Comparison of ENCODE assay signal across 8 cellular contexts in the genomic region with DNA sequence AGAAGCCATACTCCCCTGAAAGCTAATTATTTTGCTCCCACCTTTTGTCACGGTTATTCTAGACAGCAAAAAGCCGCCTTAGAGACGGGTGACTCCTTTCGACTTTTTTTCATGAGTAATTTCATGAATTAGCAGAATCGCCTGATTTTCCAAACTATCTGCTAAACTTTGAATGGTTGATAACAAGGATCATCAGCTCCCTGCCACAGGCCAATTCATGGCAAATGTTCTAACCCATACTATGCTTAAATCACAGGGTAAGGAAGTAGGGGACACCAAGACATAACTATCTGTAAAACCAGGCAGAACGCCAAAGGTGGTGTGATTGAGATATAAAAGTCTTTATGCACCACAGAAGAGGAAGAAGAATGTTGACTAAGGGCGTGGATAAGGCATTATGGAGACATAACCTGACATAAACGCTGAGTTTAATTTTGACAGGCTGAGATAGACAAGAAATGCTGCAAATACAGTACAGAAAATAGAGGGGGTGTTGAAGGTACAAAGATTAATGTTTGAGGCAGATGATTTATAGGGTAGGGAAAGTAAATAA. TPM values are rescaled to one million over a fixed set of nuclear protein-coding genes. Genes with fewer than 3 reads are reported as not detected.
DNase-seq lines count a peak whose midpoint lies in the region; ATAC-seq and TF ChIP-seq lines count a peak whose summit lies in the region.

No MANE protein-coding gene starts in this region.

- H3K9ac ChIP-seq in iPS-15b (ENCODE audit: low read depth, low read length): no peak overlapping the region

- no peaks in the 10 kb centered on the region for H3K9me3 ChIP-seq in iPS-15b (ENCODE audit: control insufficient read depth, insufficient read depth, low read length)

- H3K4me3 Mint-ChIP-seq in WTC11: peak overlapping the region; percentile 95
- H3K4me3 Mint-ChIP-seq in stimulated activated naive B cell treated with anti-CD40 and anti-IgM and Interleukin-4, amounts not matched to agents 10 μg/mL and 1 μg/mL and 100 μg/mL, for 72 hours: peak overlapping the region; percentile 92 to 94

- no peaks in the 10 kb centered on the region for H3K36me3 ChIP-seq in iPS-15b (ENCODE audit: control insufficient read depth, insufficient read depth, low read length)

- H3K36me3 Mint-ChIP-seq in WTC11: no peaks in the 10 kb centered on the region
- no peaks in the 10 kb centered on the region for H3K36me3 Mint-ChIP-seq in stimulated activated naive B cell treated with anti-CD40 and anti-IgM and Interleukin-4, amounts not matched to agents 10 μg/mL and 1 μg/mL and 100 μg/mL, for 72 hours

- H3K27me3 Mint-ChIP-seq in WTC11 (ENCODE audit: low read depth): peaks cover 51% of the 10 kb centered on the region
- peaks cover 21 to 26% of the 10 kb centered on the region in 2 donors for H3K27me3 Mint-ChIP-seq in stimulated activated naive B cell treated with anti-CD40 and anti-IgM and Interleukin-4, amounts not matched to agents 10 μg/mL and 1 μg/mL and 100 μg/mL, for 72 hours

- peaks cover 9% of the 10 kb centered on the region for H3K4me1 ChIP-seq in iPS-15b (ENCODE audit: control insufficient read depth, insufficient read depth, low read length)

- ATAC-seq in WTC11: no peak
- no peak for ATAC-seq in stimulated activated naive B cell treated with anti-CD40 and anti-IgM and Interleukin-4, amounts not matched to agents 10 μg/mL and 1 μg/mL and 100 μg/mL, for 72 hours (replicated peaks)
- ATAC-seq in GM21390 (IDR thresholded peaks at IDR 0.05; ENCODE audit: unreplicated experiment): no peak

- DNase-seq in HT1080 (ENCODE audit: low read depth) (peak; percentile 6), WTC11 (ENCODE audit: low spot score) (no peak), C1 segment of cervical spinal cord (lab: John Stamatoyannopoulos, UW) (no peak), mesenteric fat pad (ENCODE audit: low spot score) (no peak)
- no peak for DNase-seq in stimulated activated naive B cell treated with anti-CD40 and anti-IgM and Interleukin-4, amounts not matched to agents 10 μg/mL and 1 μg/mL and 100 μg/mL, for 72 hours

- POLR2A ChIA-PET in WTC11 (lab: Charles Lee): interaction anchor here (1.3 kb wide), 1 partner anchor 32 kb away, joined by 3 read pairs; no protein-coding TSS in a partner anchor

- peak overlapping the region; percentile 98 for H3K4me3 ChIP-seq in iPS-15b (ENCODE audit: low read depth, low read length)

- H3K9me3 Mint-ChIP-seq in WTC11: no peaks in the 10 kb centered on the region
- no peaks in the 10 kb centered on the region for H3K9me3 Mint-ChIP-seq in stimulated activated naive B cell treated with anti-CD40 and anti-IgM and Interleukin-4, amounts not matched to agents 10 μg/mL and 1 μg/mL and 100 μg/mL, for 72 hours

- peaks cover 22% of the 10 kb centered on the region for H3K4me1 Mint-ChIP-seq in WTC11
- H3K4me1 Mint-ChIP-seq in stimulated activated naive B cell treated with anti-CD40 and anti-IgM and Interleukin-4, amounts not matched to agents 10 μg/mL and 1 μg/mL and 100 μg/mL, for 72 hours: peaks cover 25 to 38% of the 10 kb centered on the region in 2 donors

- peak overlapping the region; percentile 91 for H3K27ac ChIP-seq in C4-2B

- H3K27ac Mint-ChIP-seq in WTC11: no peak overlapping the region
- peak overlapping the region; percentile 92 for H3K27ac Mint-ChIP-seq in stimulated activated naive B cell treated with anti-CD40 and anti-IgM and Interleukin-4, amounts not matched to agents 10 μg/mL and 1 μg/mL and 100 μg/mL, for 72 hours

- H3K27me3 ChIP-seq in iPS-15b (ENCODE audit: control insufficient read depth, insufficient read depth, low read length): peaks cover 24% of the 10 kb centered on the region

- CTCF ChIA-PET in WTC11 (lab: Charles Lee): no interaction called here

- no peak for TF ChIP-seq CTCF in C4-2B (conservative IDR thresholded peaks at IDR 0.05)
- no peak for TF ChIP-seq CTCF in WTC11 (IDR thresholded peaks at IDR 0.05)

TF ChIP-seq in WTC11, 78 proteins besides CTCF, POLR2A, EP300 and RAD21:
- TF ChIP-seq PRRX2 (CRISPR knock-in tag; IDR thresholded peaks at IDR 0.05) (no peak), IRF2 (CRISPR knock-in tag; IDR thresholded peaks at IDR 0.05; ENCODE audit: borderline replicate concordance, low read depth) (no peak), SP1 (CRISPR knock-in tag; conservative IDR thresholded peaks at IDR 0.05) (no peak), HMGA2 (CRISPR knock-in tag; IDR thresholded peaks at IDR 0.05) (no peak), JUN (CRISPR knock-in tag; IDR thresholded peaks at IDR 0.05) (no peak), CREM (CRISPR knock-in tag; IDR thresholded peaks at IDR 0.05) (no peak), ZNF219 (CRISPR knock-in tag; IDR thresholded peaks at IDR 0.05; ENCODE audit: borderline replicate concordance) (no peak), GRHL2 (CRISPR knock-in tag; IDR thresholded peaks at IDR 0.05; ENCODE audit: insufficient replicate concordance, severe bottlenecking) (no peak), JAZF1 (CRISPR knock-in tag; IDR thresholded peaks at IDR 0.05) (no peak), MXD4 (CRISPR knock-in tag; IDR thresholded peaks at IDR 0.05; ENCODE audit: borderline replicate concordance) (no peak), ZNF138 (CRISPR knock-in tag; conservative IDR thresholded peaks at IDR 0.05) (no peak)
- TF ChIP-seq, protein P1, sequence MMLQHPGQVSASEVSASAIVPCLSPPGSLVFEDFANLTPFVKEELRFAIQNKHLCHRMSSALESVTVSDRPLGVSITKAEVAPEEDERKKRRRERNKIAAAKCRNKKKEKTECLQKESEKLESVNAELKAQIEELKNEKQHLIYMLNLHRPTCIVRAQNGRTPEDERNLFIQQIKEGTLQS (CRISPR knock-in tag; conservative IDR thresholded peaks at IDR 0.05): no peak
- TF ChIP-seq, protein P2, sequence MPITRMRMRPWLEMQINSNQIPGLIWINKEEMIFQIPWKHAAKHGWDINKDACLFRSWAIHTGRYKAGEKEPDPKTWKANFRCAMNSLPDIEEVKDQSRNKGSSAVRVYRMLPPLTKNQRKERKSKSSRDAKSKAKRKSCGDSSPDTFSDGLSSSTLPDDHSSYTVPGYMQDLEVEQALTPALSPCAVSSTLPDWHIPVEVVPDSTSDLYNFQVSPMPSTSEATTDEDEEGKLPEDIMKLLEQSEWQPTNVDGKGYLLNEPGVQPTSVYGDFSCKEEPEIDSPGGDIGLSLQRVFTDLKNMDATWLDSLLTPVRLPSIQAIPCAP (CRISPR knock-in tag; IDR thresholded peaks at IDR 0.05): no peak
- TF ChIP-seq, protein P3, sequence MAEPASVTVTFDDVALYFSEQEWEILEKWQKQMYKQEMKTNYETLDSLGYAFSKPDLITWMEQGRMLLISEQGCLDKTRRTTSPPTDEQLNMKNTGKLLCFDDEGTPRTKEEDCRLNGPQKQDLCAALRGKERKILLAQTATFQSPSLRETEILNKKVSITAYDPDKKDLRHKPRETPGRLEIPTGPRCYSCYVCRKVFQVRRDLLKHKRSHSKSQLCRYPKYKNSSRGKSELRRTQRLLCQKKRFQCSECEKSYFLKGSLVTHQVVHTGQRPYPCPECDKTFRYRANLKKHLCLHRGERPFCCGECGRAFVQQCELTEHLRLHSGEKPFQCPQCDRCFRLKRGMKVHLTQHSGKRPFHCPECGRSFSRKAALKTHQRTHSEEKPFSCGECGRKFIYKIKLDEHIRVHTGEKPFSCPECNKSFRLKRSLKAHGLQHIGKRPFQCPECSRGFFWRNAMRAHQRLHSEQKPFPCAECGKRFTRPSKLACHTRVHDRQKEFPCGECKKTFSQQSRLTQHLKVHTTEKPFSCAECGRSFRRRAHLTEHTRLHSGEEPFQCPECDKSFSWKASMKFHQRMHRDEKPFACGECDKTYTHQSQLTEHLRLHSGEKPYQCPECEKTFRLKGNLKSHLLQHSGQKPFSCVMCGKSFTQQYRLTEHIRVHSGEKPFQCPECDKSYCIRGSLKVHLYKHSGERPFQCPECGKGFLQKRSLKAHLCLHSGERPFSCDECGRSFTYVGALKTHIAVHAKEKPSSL (CRISPR knock-in tag; conservative IDR thresholded peaks at IDR 0.05): no peak
- TF ChIP-seq, protein P4, sequence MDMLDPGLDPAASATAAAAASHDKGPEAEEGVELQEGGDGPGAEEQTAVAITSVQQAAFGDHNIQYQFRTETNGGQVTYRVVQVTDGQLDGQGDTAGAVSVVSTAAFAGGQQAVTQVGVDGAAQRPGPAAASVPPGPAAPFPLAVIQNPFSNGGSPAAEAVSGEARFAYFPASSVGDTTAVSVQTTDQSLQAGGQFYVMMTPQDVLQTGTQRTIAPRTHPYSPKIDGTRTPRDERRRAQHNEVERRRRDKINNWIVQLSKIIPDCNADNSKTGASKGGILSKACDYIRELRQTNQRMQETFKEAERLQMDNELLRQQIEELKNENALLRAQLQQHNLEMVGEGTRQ (CRISPR knock-in tag; IDR thresholded peaks at IDR 0.05): no peak

RNA-seq across cellular contexts. Expression of a gene that starts 0.9 kb away (rescaled TPM):
- 9.6 and 10.7 TPM in 2 replicates for total RNA-seq in HT1080 (2014; rRNA removed; shearing (Covaris generic))
- 5.1 and 6.8 TPM in 2 replicates for polyA plus RNA-seq in HT1080 (2015; cell fraction: cytosol; rRNA removed)
- 97.8 and 108 TPM in 2 replicates for polyA plus RNA-seq in HT1080 (2015; cell fraction: nucleus; rRNA removed)
- total RNA-seq in WTC11 (2021) (10.3 to 13.2 TPM (median 10.4 TPM) in 3 replicates), mesenteric fat pad (46.7 TPM)

RNA-seq across cellular contexts. Expression of a gene that starts 57.8 kb away (rescaled TPM):
- not detected in 2 replicates for total RNA-seq in HT1080 (2014; rRNA removed; shearing (Covaris generic))
- not detected in 2 replicates for polyA plus RNA-seq in HT1080 (2015; cell fraction: cytosol; rRNA removed)
- not detected in 2 replicates for polyA plus RNA-seq in HT1080 (2015; cell fraction: nucleus; rRNA removed)
- 31.5 to 32.3 TPM (median 32.1 TPM) in 3 replicates for total RNA-seq in WTC11 (2021)
- not detected for total RNA-seq in mesenteric fat pad

Comparison
In these comparisons a context has a peak if more than half of its experiments do, and no peak if none do; other contexts are left out.
1. RNA of a gene that starts 57.8 kb away (total RNA-seq): 31.5 to 32.3 TPM in WTC11; not detected in mesenteric fat pad (single experiment) and not detected in HT1080; every median in the first group is over 10 times any median in the second.